In the genomic region with DNA sequence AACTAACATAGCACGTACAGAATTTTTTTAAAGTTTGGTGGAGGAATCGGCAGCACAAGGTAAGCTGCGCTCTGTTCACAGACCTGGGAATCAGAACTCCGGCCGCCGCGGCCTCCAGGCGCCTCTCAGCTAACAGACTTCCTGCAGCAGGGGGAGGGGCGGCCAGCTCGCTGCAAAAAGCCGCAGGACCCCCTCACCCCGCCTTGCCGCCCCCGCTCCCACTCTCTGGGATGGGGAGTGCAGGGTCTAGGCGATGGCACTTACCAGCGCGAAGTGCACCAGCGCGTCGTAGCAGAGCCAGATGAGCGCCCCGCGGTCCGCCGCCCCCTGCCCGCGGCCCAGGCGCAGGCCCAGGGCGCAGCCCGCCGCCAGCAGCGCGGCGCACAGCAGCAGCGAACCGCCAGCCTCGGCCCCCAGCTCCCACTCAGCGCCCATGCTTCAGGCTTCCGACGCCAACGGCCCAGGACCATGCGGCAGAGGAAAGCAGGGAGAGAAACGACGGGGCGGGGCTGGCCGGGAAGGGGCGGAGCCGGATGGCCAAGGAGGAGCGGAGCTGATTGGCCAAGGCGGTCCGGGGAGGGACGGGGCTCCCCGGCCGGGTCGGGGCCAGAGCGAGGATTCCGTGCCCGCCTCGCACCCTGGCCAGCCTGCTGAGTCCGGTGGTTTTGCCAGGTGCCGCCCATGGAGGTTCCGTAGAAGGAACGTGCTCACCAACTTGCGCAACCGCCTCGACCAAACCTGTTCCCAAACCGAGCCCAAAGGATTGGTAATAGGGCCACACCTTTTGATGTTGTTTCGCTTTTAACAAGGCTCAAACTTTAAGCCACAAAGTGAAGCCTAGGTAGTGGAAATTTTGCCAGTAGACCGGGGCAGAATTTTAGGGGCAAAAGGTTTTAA, we compare ENCODE assay signal across 8 cellular contexts.
DNase-seq lines count a peak whose midpoint lies in the region; ATAC-seq lines count a peak whose summit lies in the region.

A gene (minus strand): TSS at position 497 of the 897 bp plus-strand sequence. CDS start 62 bp downstream, at position 435.

- peak; percentile 52 for ATAC-seq in GM18870 (IDR thresholded peaks at IDR 0.05; ENCODE audit: unreplicated experiment)
- peak; percentile 97 for ATAC-seq in HG03108 (IDR thresholded peaks at IDR 0.05; ENCODE audit: unreplicated experiment)

- no peak within 1 kb of the TSS for H3K27ac ChIP-seq in caudate nucleus (ENCODE audit: low read depth, low read length)

- DNase-seq in AG08395 (ENCODE audit: low spot score) = peak; percentile 97
- DNase-seq in NCI-H2227 (lab: John Stamatoyannopoulos, UW; ENCODE audit: unreplicated experiment) = peak; percentile 93
- DNase-seq in activated CD4-positive, CD25-positive, alpha-beta regulatory T cell (lab: John Stamatoyannopoulos, UW) = peak; percentile 69 to 77 (median 74)
- peak in 60 of 61 donors; percentile 0 to 90 (median 68) for DNase-seq in caudate nucleus (lab: John Stamatoyannopoulos, UW)
- DNase-seq in iris pigment epithelial cell (ENCODE audit: low read depth) = peak; percentile 88
- peak; percentile 80 to 96 for DNase-seq in stimulated activated CD4-positive, alpha-beta T cell treated with anti-CD3 and anti-CD28 coated beads, Interleukin-12 subunit alpha, Interleukin-12 subunit beta, amount 100 ng/mL, for 24 hours (ENCODE audit: low read depth in 2 of 2)
